Comparison of ENCODE assay signal across 8 cellular contexts in genomic region chr2:98935111-98935770, GRCh38. TPM values are rescaled to one million over a fixed set of nuclear protein-coding genes. Genes with fewer than 3 reads are reported as not detected.
DNase-seq lines count a peak whose midpoint lies in the region; ATAC-seq and TF ChIP-seq lines count a peak whose summit lies in the region.

No MANE protein-coding gene starts in this region.

- peaks cover 82% of the 10 kb centered on the region for H3K27me3 Mint-ChIP-seq in progenitor cell of endocrine pancreas

- no peaks in the 10 kb centered on the region for H3K36me3 Mint-ChIP-seq in progenitor cell of endocrine pancreas (ENCODE audit: insufficient read depth)

- H3K4me3 ChIP-seq in epithelial cell of esophagus (ENCODE audit: low read length): peak overlapping the region; percentile 12

- peak overlapping the region; percentile 54 for H3K4me3 Mint-ChIP-seq in progenitor cell of endocrine pancreas (ENCODE audit: low read depth)

- H3K27ac Mint-ChIP-seq in progenitor cell of endocrine pancreas: no peak overlapping the region

- ATAC-seq in GM21717 (IDR thresholded peaks at IDR 0.05; ENCODE audit: unreplicated experiment): no peak
- no peak for ATAC-seq in HG03457 (IDR thresholded peaks at IDR 0.05; ENCODE audit: unreplicated experiment)

- H3K9me3 Mint-ChIP-seq in progenitor cell of endocrine pancreas (ENCODE audit: low read depth): no peaks in the 10 kb centered on the region

- H3K4me1 Mint-ChIP-seq in progenitor cell of endocrine pancreas (ENCODE audit: low read depth): peaks cover 2% of the 10 kb centered on the region

- no peak for TF ChIP-seq CTCF in epithelial cell of esophagus (IDR thresholded peaks at IDR 0.05; ENCODE audit: insufficient read depth, low read depth, low read length, missing control alignments)
- TF ChIP-seq CTCF in progenitor cell of endocrine pancreas (IDR thresholded peaks at IDR 0.05; ENCODE audit: unreplicated experiment): no peak

- DNase-seq in ELF-1 (ENCODE audit: low read depth, low spot score): peak; percentile 46
- DNase-seq in NCI-H2196 treated with DMSO at 0.1 percent for 48 hours (lab: John Stamatoyannopoulos, UW; ENCODE audit: unreplicated experiment): peak; percentile 30
- peak; percentile 52 for DNase-seq in epithelial cell of esophagus (ENCODE audit: low read depth)
- no peak for DNase-seq in progenitor cell of endocrine pancreas (ENCODE audit: low spot score, unreplicated experiment)
- DNase-seq in NK-92 (lab: John Stamatoyannopoulos, UW; ENCODE audit: unreplicated experiment): no peak
- no peak for DNase-seq in activated effector memory CD4-positive, alpha-beta T cell treated with Interleukin-2 at 50 U/mL for 16 hours

RNA-seq across cellular contexts. Expression of gene CRACDL, which starts 0.8 kb away (rescaled TPM):
- 1.6 and 2.1 TPM in 2 replicates for total RNA-seq in progenitor cell of endocrine pancreas

Comparison
In these comparisons a context has a peak if more than half of its experiments do, and no peak if none do; other contexts are left out.
1. DNase-seq: peak in ELF-1 (single experiment), NCI-H2196 treated with DMSO at 0.1 percent for 48 hours (single experiment) and epithelial cell of esophagus (single experiment); none in progenitor cell of endocrine pancreas (single experiment), NK-92 (single experiment) and activated effector memory CD4-positive, alpha-beta T cell treated with Interleukin-2 at 50 U/mL for 16 hours (single experiment).